1 cellular context compared by ENCODE assay signal in the genomic region with DNA sequence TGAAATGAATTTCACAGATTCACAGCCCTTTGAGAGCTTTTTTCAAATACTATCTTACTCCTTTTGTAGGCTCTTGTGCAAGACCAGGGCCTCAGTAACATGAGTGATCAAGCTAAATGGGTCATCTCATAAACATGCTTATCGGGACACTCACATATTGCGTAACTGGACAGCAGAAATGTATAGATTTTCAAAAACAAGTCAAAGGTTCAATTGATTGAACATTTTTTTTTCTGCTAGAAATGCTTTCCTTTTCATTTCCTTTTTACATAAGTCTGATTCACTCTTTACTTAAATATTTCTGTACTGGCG.
TF ChIP-seq lines count a peak whose summit lies in the region.

No MANE protein-coding gene starts in this region.

TF ChIP-seq in HepG2, 621 proteins besides CTCF, POLR2A, EP300 and RAD21 (continued from another document and continues in another):
- TF ChIP-seq, protein P1, sequence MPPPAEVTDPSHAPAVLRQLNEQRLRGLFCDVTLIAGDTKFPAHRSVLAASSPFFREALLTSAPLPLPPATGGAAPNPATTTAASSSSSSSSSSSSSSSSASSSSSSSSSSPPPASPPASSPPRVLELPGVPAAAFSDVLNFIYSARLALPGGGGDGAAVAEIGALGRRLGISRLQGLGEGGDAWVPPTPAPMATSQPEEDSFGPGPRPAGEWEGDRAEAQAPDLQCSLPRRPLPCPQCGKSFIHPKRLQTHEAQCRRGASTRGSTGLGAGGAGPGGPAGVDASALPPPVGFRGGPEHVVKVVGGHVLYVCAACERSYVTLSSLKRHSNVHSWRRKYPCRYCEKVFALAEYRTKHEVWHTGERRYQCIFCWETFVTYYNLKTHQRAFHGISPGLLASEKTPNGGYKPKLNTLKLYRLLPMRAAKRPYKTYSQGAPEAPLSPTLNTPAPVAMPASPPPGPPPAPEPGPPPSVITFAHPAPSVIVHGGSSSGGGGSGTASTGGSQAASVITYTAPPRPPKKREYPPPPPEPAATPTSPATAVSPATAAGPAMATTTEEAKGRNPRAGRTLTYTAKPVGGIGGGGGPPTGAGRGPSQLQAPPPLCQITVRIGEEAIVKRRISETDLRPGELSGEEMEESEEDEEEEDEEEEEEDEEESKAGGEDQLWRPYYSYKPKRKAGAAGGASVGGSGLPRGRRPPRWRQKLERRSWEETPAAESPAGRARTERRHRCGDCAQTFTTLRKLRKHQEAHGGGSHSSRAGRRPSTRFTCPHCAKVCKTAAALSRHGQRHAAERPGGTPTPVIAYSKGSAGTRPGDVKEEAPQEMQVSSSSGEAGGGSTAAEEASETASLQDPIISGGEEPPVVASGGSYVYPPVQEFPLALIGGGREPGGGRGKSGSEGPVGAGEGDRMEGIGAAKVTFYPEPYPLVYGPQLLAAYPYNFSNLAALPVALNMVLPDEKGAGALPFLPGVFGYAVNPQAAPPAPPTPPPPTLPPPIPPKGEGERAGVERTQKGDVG (CRISPR knock-in tag; IDR thresholded peaks at IDR 0.05; ENCODE audit: borderline replicate concordance): no peak
- TF ChIP-seq HOXA9 (CRISPR knock-in tag; IDR thresholded peaks at IDR 0.05; ENCODE audit: borderline replicate concordance) (no peak), ZC3H4 (CRISPR knock-in tag; IDR thresholded peaks at IDR 0.05; ENCODE audit: borderline replicate concordance) (no peak), ZNF644 (CRISPR knock-in tag; IDR thresholded peaks at IDR 0.05; ENCODE audit: low read depth) (peak; percentile 79; the same call in 1 of the 2 replicates), EHMT2 (IDR thresholded peaks at IDR 0.05; ENCODE audit: borderline replicate concordance, low read depth, low read length) (no peak), DPF2 (CRISPR knock-in tag; IDR thresholded peaks at IDR 0.05; ENCODE audit: borderline replicate concordance, low read depth) (peak; percentile 90), ZNF326 (CRISPR knock-in tag; IDR thresholded peaks at IDR 0.05; ENCODE audit: borderline replicate concordance) (no peak), ZNF121 (CRISPR knock-in tag; IDR thresholded peaks at IDR 0.05) (0 out of 2 replicates have a peak, but pooled peaks have one; percentile 24), SMARCC2 (IDR thresholded peaks at IDR 0.05) (peak; percentile 78; the same call in 1 of the 2 replicates), SCMH1 (CRISPR knock-in tag; IDR thresholded peaks at IDR 0.05; ENCODE audit: borderline replicate concordance) (no peak), ZNF280D (CRISPR knock-in tag; IDR thresholded peaks at IDR 0.05) (no peak; the same call in 1 of the 2 replicates), KMT2B (CRISPR knock-in tag; IDR thresholded peaks at IDR 0.05) (no peak), SYNCRIP (IDR thresholded peaks at IDR 0.05; ENCODE audit: insufficient read depth, low read depth, low read length) (no peak), ZNF225 (CRISPR knock-in tag; IDR thresholded peaks at IDR 0.05) (no peak), RBFOX2 (IDR thresholded peaks at IDR 0.05; ENCODE audit: low read depth, low read length) (no peak), ZBTB40 (IDR thresholded peaks at IDR 0.05) (no peak), ZBTB40 (CRISPR knock-in tag; IDR thresholded peaks at IDR 0.05) (no peak; the same call in 1 of the 2 replicates), BCL6 (CRISPR knock-in tag; IDR thresholded peaks at IDR 0.05) (peak; percentile 81), BORCS8-MEF2B (CRISPR knock-in tag; IDR thresholded peaks at IDR 0.05) (no peak), ZBTB39 (CRISPR knock-in tag; IDR thresholded peaks at IDR 0.05) (peak; percentile 88; the same call in 1 of the 2 replicates), ZNF446 (CRISPR knock-in tag; IDR thresholded peaks at IDR 0.05) (no peak), HMGA1 (CRISPR knock-in tag; conservative IDR thresholded peaks at IDR 0.05) (no peak), HMG20B (CRISPR knock-in tag; conservative IDR thresholded peaks at IDR 0.05) (peak; percentile 64), ZNF570 (CRISPR knock-in tag; IDR thresholded peaks at IDR 0.05; ENCODE audit: borderline replicate concordance) (no peak), FOSL1 (CRISPR knock-in tag; IDR thresholded peaks at IDR 0.05; ENCODE audit: borderline replicate concordance) (peak; percentile 53; the same call in 1 of the 2 replicates), SIX1 (CRISPR knock-in tag; IDR thresholded peaks at IDR 0.05; ENCODE audit: borderline replicate concordance) (peak; percentile 95), GLI4 (CRISPR knock-in tag; IDR thresholded peaks at IDR 0.05; ENCODE audit: borderline replicate concordance) (no peak), ZSCAN22 (CRISPR knock-in tag; IDR thresholded peaks at IDR 0.05) (no peak)
- TF ChIP-seq, protein P2, sequence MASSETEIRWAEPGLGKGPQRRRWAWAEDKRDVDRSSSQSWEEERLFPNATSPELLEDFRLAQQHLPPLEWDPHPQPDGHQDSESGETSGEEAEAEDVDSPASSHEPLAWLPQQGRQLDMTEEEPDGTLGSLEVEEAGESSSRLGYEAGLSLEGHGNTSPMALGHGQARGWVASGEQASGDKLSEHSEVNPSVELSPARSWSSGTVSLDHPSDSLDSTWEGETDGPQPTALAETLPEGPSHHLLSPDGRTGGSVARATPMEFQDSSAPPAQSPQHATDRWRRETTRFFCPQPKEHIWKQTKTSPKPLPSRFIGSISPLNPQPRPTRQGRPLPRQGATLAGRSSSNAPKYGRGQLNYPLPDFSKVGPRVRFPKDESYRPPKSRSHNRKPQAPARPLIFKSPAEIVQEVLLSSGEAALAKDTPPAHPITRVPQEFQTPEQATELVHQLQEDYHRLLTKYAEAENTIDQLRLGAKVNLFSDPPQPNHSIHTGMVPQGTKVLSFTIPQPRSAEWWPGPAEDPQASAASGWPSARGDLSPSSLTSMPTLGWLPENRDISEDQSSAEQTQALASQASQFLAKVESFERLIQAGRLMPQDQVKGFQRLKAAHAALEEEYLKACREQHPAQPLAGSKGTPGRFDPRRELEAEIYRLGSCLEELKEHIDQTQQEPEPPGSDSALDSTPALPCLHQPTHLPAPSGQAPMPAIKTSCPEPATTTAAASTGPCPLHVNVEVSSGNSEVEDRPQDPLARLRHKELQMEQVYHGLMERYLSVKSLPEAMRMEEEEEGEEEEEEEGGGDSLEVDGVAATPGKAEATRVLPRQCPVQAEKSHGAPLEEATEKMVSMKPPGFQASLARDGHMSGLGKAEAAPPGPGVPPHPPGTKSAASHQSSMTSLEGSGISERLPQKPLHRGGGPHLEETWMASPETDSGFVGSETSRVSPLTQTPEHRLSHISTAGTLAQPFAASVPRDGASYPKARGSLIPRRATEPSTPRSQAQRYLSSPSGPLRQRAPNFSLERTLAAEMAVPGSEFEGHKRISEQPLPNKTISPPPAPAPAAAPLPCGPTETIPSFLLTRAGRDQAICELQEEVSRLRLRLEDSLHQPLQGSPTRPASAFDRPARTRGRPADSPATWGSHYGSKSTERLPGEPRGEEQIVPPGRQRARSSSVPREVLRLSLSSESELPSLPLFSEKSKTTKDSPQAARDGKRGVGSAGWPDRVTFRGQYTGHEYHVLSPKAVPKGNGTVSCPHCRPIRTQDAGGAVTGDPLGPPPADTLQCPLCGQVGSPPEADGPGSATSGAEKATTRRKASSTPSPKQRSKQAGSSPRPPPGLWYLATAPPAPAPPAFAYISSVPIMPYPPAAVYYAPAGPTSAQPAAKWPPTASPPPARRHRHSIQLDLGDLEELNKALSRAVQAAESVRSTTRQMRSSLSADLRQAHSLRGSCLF (CRISPR knock-in tag; IDR thresholded peaks at IDR 0.05; ENCODE audit: borderline replicate concordance): no peak
- TF ChIP-seq, protein P3, sequence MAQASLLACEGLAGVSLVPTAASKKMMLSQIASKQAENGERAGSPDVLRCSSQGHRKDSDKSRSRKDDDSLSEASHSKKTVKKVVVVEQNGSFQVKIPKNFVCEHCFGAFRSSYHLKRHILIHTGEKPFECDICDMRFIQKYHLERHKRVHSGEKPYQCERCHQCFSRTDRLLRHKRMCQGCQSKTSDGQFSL (CRISPR knock-in tag; IDR thresholded peaks at IDR 0.05): no peak
